Comparison of ENCODE assay signal across 10 cellular contexts in genomic region chr3:122977645-122978466, GRCh38. TPM values are rescaled to one million over a fixed set of nuclear protein-coding genes. Genes with fewer than 3 reads are reported as not detected.
A peak's percentile ranks its signal among the peaks of the same experiment; 100 is the strongest.
DNase-seq lines count a peak whose midpoint lies in the region; ATAC-seq and TF ChIP-seq lines count a peak whose summit lies in the region.
"Had no signal": no experiment of that assay in that cellular context is flagged by ENCODE, and none has a peak within 500 bp of the region (broad histone marks: within the 10 kb centered on the region; RNA-seq: fewer than 3 reads in every experiment).

No MANE protein-coding gene starts in this region.

- H3K27ac Mint-ChIP-seq in GM23338: peak overlapping the region; percentile 44
- H3K27ac Mint-ChIP-seq: activated naive CD4-positive, alpha-beta T cell treated with anti-CD3 and anti-CD28 coated beads, Interleukin-2, amount 50 U/mL, for 24 hours had no signal

- no peaks in the 10 kb centered on the region for H3K9me3 Mint-ChIP-seq in GM23338
- H3K9me3 Mint-ChIP-seq: activated naive CD4-positive, alpha-beta T cell treated with anti-CD3 and anti-CD28 coated beads, Interleukin-2, amount 50 U/mL, for 24 hours had no signal

- DNase-seq in GM23338 (ENCODE audit: low spot score) (peak; percentile 76), PC-9 (peak; percentile 90 to 93), fibroblast of the aortic adventitia (ENCODE audit: low read depth) (peak; percentile 51), ovary (peak in 3 of 5 donors; percentile 39 to 50 (median 41)), NCI-H2081 treated with DMSO at 0.1 percent for 48 hours (lab: John Stamatoyannopoulos, UW) (no peak), NCI-H1436 treated with DMSO at 0.1 percent for 48 hours (lab: John Stamatoyannopoulos, UW) (no peak)
- no peak for DNase-seq in activated naive CD4-positive, alpha-beta T cell treated with Interleukin-2 at 50 U/mL for 16 hours

- CTCF ChIA-PET in PC-9 (lab: Charles Lee): interaction anchor here (0.7 kb wide), 1 partner anchor 89 kb away, joined by 6 read pairs; the partner anchor contains the start of gene PDIA5

- H3K27ac ChIP-seq in GM23338 (ENCODE audit: low read depth) (no peak overlapping the region), PC-9 (no peak overlapping the region), ovary (no peak overlapping the region)
- H3K27ac ChIP-seq: neutrophil had no signal

- H3K27me3 ChIP-seq in GM23338 (ENCODE audit: insufficient read depth) (no peaks in the 10 kb centered on the region), PC-9 (ENCODE audit: insufficient read depth, low read depth) (no peaks in the 10 kb centered on the region), ovary (no peaks in the 10 kb centered on the region)

- H3K4me3 ChIP-seq in GM23338 (no peak overlapping the region), PC-9 (no peak overlapping the region), fibroblast of the aortic adventitia (ENCODE audit: low read depth, low read length) (no peak overlapping the region), ovary (no peak overlapping the region)

- H3K4me1 ChIP-seq in GM23338 (ENCODE audit: insufficient read depth) (peaks cover 69% of the 10 kb centered on the region), PC-9 (replicated peaks; ENCODE audit: insufficient read depth) (peaks cover 50% of the 10 kb centered on the region), ovary (ENCODE audit: insufficient read depth) (peaks cover 10% of the 10 kb centered on the region)

- BruUV-seq in PC-9 (replicated peaks; lab: Mats Ljungman, UMichigan): no TSS peak

- H3K79me2 ChIP-seq in GM23338 (replicated peaks; ENCODE audit: insufficient read depth) (no peaks in the 10 kb centered on the region; the same call in 1 of the 2 replicates), PC-9 (ENCODE audit: low read depth) (no peaks in the 10 kb centered on the region)

- intact Hi-C loops in PC-9 (cut with micrococcal nuclease; ENCODE audit: unreplicated experiment) (no loop called here), ovary (cut with DNase I) (no loop called here)

- H3F3A ChIP-seq in GM23338 (replicated peaks; ENCODE audit: low read depth) (no peaks in the 10 kb centered on the region), PC-9 (ENCODE audit: insufficient read depth, low read depth) (peaks cover 36% of the 10 kb centered on the region)

- H3K9me2 ChIP-seq in GM23338 (ENCODE audit: insufficient read depth) (no peaks in the 10 kb centered on the region), PC-9 (ENCODE audit: insufficient read depth) (no peaks in the 10 kb centered on the region)

- WGBS in ovary, 3 donors: 35 to 41% (median 40%) methylated on average over 13 to 14 of the region's 14 CpGs

- POLR2A ChIA-PET in PC-9 (lab: Charles Lee; ENCODE audit: unreplicated experiment): interaction anchor here (0.6 to 0.7 kb wide), 2 partner anchors 119 to 830 kb away, joined by 3 to 4 read pairs; no protein-coding TSS in a partner anchor

- TF ChIP-seq EP300 in ovary (IDR thresholded peaks at IDR 0.05): no peak

- H3K27me3 Mint-ChIP-seq in GM23338 (ENCODE audit: insufficient read depth, low read depth, poor library complexity): peaks cover 15% of the 10 kb centered on the region

- TF ChIP-seq POLR2A in ovary (IDR thresholded peaks at IDR 0.05): no peak

- no peak overlapping the region for H3K4me3 Mint-ChIP-seq in GM23338
- H3K4me3 Mint-ChIP-seq: activated naive CD4-positive, alpha-beta T cell treated with anti-CD3 and anti-CD28 coated beads, Interleukin-2, amount 50 U/mL, for 24 hours had no signal

- peak; percentile 70 for ATAC-seq in GM23338
- no peak for ATAC-seq in HG03342 (IDR thresholded peaks at IDR 0.05; ENCODE audit: unreplicated experiment)

- H3K9me3 ChIP-seq in PC-9 (ENCODE audit: insufficient read depth, low read depth) (no peaks in the 10 kb centered on the region), ovary (no peaks in the 10 kb centered on the region)
- H3K9me3 ChIP-seq: neutrophil had no signal

- no peak overlapping the region for H2AFZ ChIP-seq in GM23338
- no peak overlapping the region for H2AFZ ChIP-seq in PC-9

- peaks cover 77% of the 10 kb centered on the region for H3K4me1 Mint-ChIP-seq in GM23338

- H4K20me1 ChIP-seq in GM23338 (replicated peaks; ENCODE audit: insufficient read depth) (no peaks in the 10 kb centered on the region), PC-9 (ENCODE audit: insufficient read depth) (no peaks in the 10 kb centered on the region)

- H3K36me3 Mint-ChIP-seq in GM23338 (ENCODE audit: low read depth): no peaks in the 10 kb centered on the region; the same call in 2 of the 3 replicates
- H3K36me3 Mint-ChIP-seq: activated naive CD4-positive, alpha-beta T cell treated with anti-CD3 and anti-CD28 coated beads, Interleukin-2, amount 50 U/mL, for 24 hours had no signal

- H3K4me2 ChIP-seq in GM23338 (peak overlapping the region; percentile 60), PC-9 (peak overlapping the region; percentile 58)

- no peaks in the 10 kb centered on the region for H3K36me3 ChIP-seq in GM23338 (ENCODE audit: insufficient read depth)
- no peaks in the 10 kb centered on the region for H3K36me3 ChIP-seq in PC-9 (ENCODE audit: low read depth)
- H3K36me3 ChIP-seq in ovary: no peaks in the 10 kb centered on the region
- H3K36me3 ChIP-seq: neutrophil had no signal

- no peak for TF ChIP-seq CTCF in GM23338 (conservative IDR thresholded peaks at IDR 0.05; ENCODE audit: low read depth in 2 of 2)
- no peak for TF ChIP-seq CTCF in PC-9 (conservative IDR thresholded peaks at IDR 0.05)
- TF ChIP-seq CTCF in fibroblast of the aortic adventitia (IDR thresholded peaks at IDR 0.05; ENCODE audit: insufficient read depth, low read length): no peak
- TF ChIP-seq CTCF in ovary (IDR thresholded peaks at IDR 0.05): no peak

TF ChIP-seq in GM23338, 12 proteins besides CTCF, POLR2A, EP300 and RAD21:
- TF ChIP-seq REST (IDR thresholded peaks at IDR 0.05; ENCODE audit: unreplicated experiment): no peak

RNA-seq across cellular contexts. Expression of gene SEMA5B, which starts 49.7 kb away (rescaled TPM):
- 25.4 and 26.8 TPM in 2 replicates for total RNA-seq in GM23338 (2014; rRNA removed; shearing (Covaris generic))
- polyA plus RNA-seq in GM23338 (2016; fragmentation: Nextera tagmentation; extraction: Ambion mirVana) (8.0 and 11.0 TPM in 2 replicates), ovary (1 to 10 TPM; 1.3 to 3.1 TPM)
- total RNA-seq in PC-9 (2021) (not detected in 2 replicates), fibroblast of the aortic adventitia (ENCODE audit: low replicate concordance) (0.18 and 0.41 TPM in 2 replicates), ovary (1 to 10 TPM in 3 of 7 donors, under 1 TPM in 4; 0.22 to 2.4 (median 0.36) TPM)

Comparison
In these comparisons a context has a peak if more than half of its experiments do, and no peak if none do; other contexts are left out.
1. DNase-seq: peak in GM23338 (single experiment), PC-9 (2 of 2), fibroblast of the aortic adventitia (single experiment) and ovary (3 of 5); none in activated naive CD4-positive, alpha-beta T cell treated with Interleukin-2 at 50 U/mL for 16 hours (single experiment), NCI-H2081 treated with DMSO at 0.1 percent for 48 hours (single experiment) and NCI-H1436 treated with DMSO at 0.1 percent for 48 hours (single experiment).